In genomic region chr2:98180456-98180855, GRCh38 we compare ENCODE assay signal across 21 cellular contexts.
"Had no signal": no experiment of that assay in that cellular context is flagged by ENCODE, and none has a peak within 500 bp of the region (broad histone marks: within the 10 kb centered on the region; RNA-seq: fewer than 3 reads in every experiment).

No MANE protein-coding gene starts in this region.

- H3K27ac Mint-ChIP-seq: activated naive CD4-positive, alpha-beta T cell treated with anti-CD3 and anti-CD28 coated beads, Interleukin-2, amount 50 U/mL, for 24 hours; activated T-cell treated with anti-CD3 and anti-CD28 coated beads, Interleukin-2, amount 50 U/mL, for 72 hours; immature natural killer cell; naive thymus-derived CD4-positive, alpha-beta T cell; T-helper 1 cell treated with Interleukin-12 subunit alpha and Interleukin-12 subunit beta and Interleukin-4 antibody, amounts not matched to agents 30 μg/mL and 1 μg/mL, for 36 hours had no signal

- H3K4me1 ChIP-seq: adrenal gland, psoas muscle, tibial artery had no signal

- H3K36me3 ChIP-seq: adrenal gland, cardiac muscle cell, ovary, tibial artery had no signal

- H3K27ac ChIP-seq: adrenal gland, cardiac muscle cell, ovary, psoas muscle, tibial artery, VCaP had no signal

- H3K36me3 Mint-ChIP-seq: activated naive CD4-positive, alpha-beta T cell treated with anti-CD3 and anti-CD28 coated beads, Interleukin-2, amount 50 U/mL, for 24 hours; immature natural killer cell; naive thymus-derived CD4-positive, alpha-beta T cell had no signal

- H3K9me3 Mint-ChIP-seq: activated naive CD4-positive, alpha-beta T cell treated with anti-CD3 and anti-CD28 coated beads, Interleukin-2, amount 50 U/mL, for 24 hours; activated T-cell treated with anti-CD3 and anti-CD28 coated beads, Interleukin-2, amount 50 U/mL, for 72 hours; immature natural killer cell; T-helper 1 cell treated with Interleukin-12 subunit alpha and Interleukin-12 subunit beta and Interleukin-4 antibody, amounts not matched to agents 30 μg/mL and 1 μg/mL, for 36 hours had no signal

- H3K4me3 ChIP-seq: adrenal gland, cardiac muscle cell, ovary, psoas muscle, tibial artery had no signal

- H3K4me1 Mint-ChIP-seq: activated naive CD4-positive, alpha-beta T cell treated with anti-CD3 and anti-CD28 coated beads, Interleukin-2, amount 50 U/mL, for 24 hours; immature natural killer cell had no signal

- H3K9me3 ChIP-seq: adrenal gland, ovary, psoas muscle, tibial artery had no signal

- DNase-seq: activated CD4-positive, alpha-beta T cell treated with anti-CD3 and anti-CD28 coated beads for 1 hour; activated CD4-positive, alpha-beta T cell treated with anti-CD3 and anti-CD28 coated beads, Interleukin-2, amount 50 U/mL, for 4 hours; activated effector memory CD4-positive, alpha-beta T cell treated with anti-CD3 and anti-CD28 coated beads, Interleukin-2, amount 50 U/mL, for 16 hours; activated T-cell treated with anti-CD3 and anti-CD28 coated beads, Interleukin-2, amount 50 U/mL, for 72 hours; adrenal gland; dermis blood vessel endothelial cell; erythroblast; immature natural killer cell; mesendoderm; naive thymus-derived CD4-positive, alpha-beta T cell; ovary; psoas muscle; right cardiac atrium; stimulated activated CD4-positive, alpha-beta T cell treated with anti-CD3 and anti-CD28 coated beads, Interleukin-2, amount 100 ng/mL, for 24 hours; stimulated activated naive CD8-positive, alpha-beta T cell treated with anti-CD3 and anti-CD28 coated beads, Interleukin-15, Interleukin-2, amounts not matched to agents 100 U/mL and 50 U/mL, for 24 hours; substantia nigra; tibial artery had no signal

- H3K4me3 Mint-ChIP-seq: activated naive CD4-positive, alpha-beta T cell treated with anti-CD3 and anti-CD28 coated beads, Interleukin-2, amount 50 U/mL, for 24 hours; activated T-cell treated with anti-CD3 and anti-CD28 coated beads, Interleukin-2, amount 50 U/mL, for 72 hours; immature natural killer cell; naive thymus-derived CD4-positive, alpha-beta T cell; T-helper 1 cell treated with Interleukin-12 subunit alpha and Interleukin-12 subunit beta and Interleukin-4 antibody, amounts not matched to agents 30 μg/mL and 1 μg/mL, for 36 hours had no signal

- H3K27me3 ChIP-seq: adrenal gland, ovary had no signal
